3 cellular contexts compared by ENCODE assay signal in genomic region chr6:4383910-4384637, GRCh38.
A peak's percentile ranks its signal among the peaks of the same experiment; 100 is the strongest.
TF ChIP-seq lines count a peak whose summit lies in the region.

No MANE protein-coding gene starts in this region.

TF ChIP-seq in HCT116, 20 proteins besides CTCF, POLR2A, EP300 and RAD21:
- TF ChIP-seq SIN3A (IDR thresholded peaks at IDR 0.05; ENCODE audit: low read depth) (no peak), CBX3 (IDR thresholded peaks at IDR 0.05; ENCODE audit: low read depth) (peak; percentile 82)

TF ChIP-seq in IMR-90, 13 proteins besides CTCF, POLR2A, EP300 and RAD21:
- TF ChIP-seq RCOR1 (IDR thresholded peaks at IDR 0.05; ENCODE audit: insufficient replicate concordance, low read length) (no peak), CEBPB (IDR thresholded peaks at IDR 0.05; ENCODE audit: low read depth, low read length) (no peak), CHD1 (IDR thresholded peaks at IDR 0.05; ENCODE audit: low read depth, low read length) (no peak), MAZ (IDR thresholded peaks at IDR 0.05; ENCODE audit: borderline replicate concordance, low read depth, low read length) (no peak), FOS (IDR thresholded peaks at IDR 0.05; ENCODE audit: low read depth, low read length) (no peak), MXI1 (IDR thresholded peaks at IDR 0.05; ENCODE audit: borderline replicate concordance, low read depth, low read length) (no peak), BHLHE40 (IDR thresholded peaks at IDR 0.05; ENCODE audit: low read depth, low read length) (no peak), NFE2L2 (IDR thresholded peaks at IDR 0.05; ENCODE audit: low read depth, low read length) (no peak), SMC3 (IDR thresholded peaks at IDR 0.05; ENCODE audit: low read depth, low read length) (no peak), USF2 (IDR thresholded peaks at IDR 0.05; ENCODE audit: low read depth, low read length) (no peak), MAFK (IDR thresholded peaks at IDR 0.05; ENCODE audit: low read depth, low read length) (no peak), RFX5 (IDR thresholded peaks at IDR 0.05; ENCODE audit: low read depth, low read length) (no peak)
- TF ChIP-seq, protein P1, sequence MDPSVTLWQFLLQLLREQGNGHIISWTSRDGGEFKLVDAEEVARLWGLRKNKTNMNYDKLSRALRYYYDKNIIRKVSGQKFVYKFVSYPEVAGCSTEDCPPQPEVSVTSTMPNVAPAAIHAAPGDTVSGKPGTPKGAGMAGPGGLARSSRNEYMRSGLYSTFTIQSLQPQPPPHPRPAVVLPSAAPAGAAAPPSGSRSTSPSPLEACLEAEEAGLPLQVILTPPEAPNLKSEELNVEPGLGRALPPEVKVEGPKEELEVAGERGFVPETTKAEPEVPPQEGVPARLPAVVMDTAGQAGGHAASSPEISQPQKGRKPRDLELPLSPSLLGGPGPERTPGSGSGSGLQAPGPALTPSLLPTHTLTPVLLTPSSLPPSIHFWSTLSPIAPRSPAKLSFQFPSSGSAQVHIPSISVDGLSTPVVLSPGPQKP (IDR thresholded peaks at IDR 0.05; ENCODE audit: borderline replicate concordance, low read depth, low read length), result no peak

TF ChIP-seq in K562, 482 proteins besides CTCF, POLR2A, EP300 and RAD21:
- no peak for TF ChIP-seq RFX1 (IDR thresholded peaks at IDR 0.05)
- TF ChIP-seq NFYB (IDR thresholded peaks at IDR 0.05; ENCODE audit: extremely low read depth, insufficient read length), result no peak
- TF ChIP-seq KLF13 (tag; IDR thresholded peaks at IDR 0.05; ENCODE audit: borderline replicate concordance, low read depth), result no peak
- no peak for TF ChIP-seq NFE2L1 (tag; IDR thresholded peaks at IDR 0.05; ENCODE audit: borderline replicate concordance, low read depth)
- TF ChIP-seq PTRF (tag; IDR thresholded peaks at IDR 0.05), result no peak
- TF ChIP-seq ZNF23 (CRISPR knock-in tag; IDR thresholded peaks at IDR 0.05), result no peak
- TF ChIP-seq, protein P2, sequence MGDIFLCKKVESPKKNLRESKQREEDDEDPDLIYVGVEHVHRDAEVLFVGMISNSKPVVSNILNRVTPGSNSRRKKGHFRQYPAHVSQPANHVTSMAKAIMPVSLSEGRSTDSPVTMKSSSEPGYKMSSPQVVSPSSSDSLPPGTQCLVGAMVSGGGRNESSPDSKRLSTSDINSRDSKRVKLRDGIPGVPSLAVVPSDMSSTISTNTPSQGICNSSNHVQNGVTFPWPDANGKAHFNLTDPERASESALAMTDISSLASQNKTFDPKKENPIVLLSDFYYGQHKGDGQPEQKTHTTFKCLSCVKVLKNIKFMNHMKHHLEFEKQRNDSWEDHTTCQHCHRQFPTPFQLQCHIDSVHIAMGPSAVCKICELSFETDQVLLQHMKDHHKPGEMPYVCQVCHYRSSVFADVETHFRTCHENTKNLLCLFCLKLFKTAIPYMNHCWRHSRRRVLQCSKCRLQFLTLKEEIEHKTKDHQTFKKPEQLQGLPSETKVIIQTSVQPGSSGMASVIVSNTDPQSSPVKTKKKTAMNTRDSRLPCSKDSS (IDR thresholded peaks at IDR 0.05; ENCODE audit: low read depth, partially characterized antibody), result peak; percentile 95
- peak; percentile 83 for TF ChIP-seq ZEB2 (IDR thresholded peaks at IDR 0.05)
- peak; percentile 93 for TF ChIP-seq CBX1 (IDR thresholded peaks at IDR 0.05; ENCODE audit: low read depth)
- peak; percentile 86; the same call in 1 of the 2 replicates for TF ChIP-seq ZNF561 (CRISPR knock-in tag; conservative IDR thresholded peaks at IDR 0.05)
- TF ChIP-seq TRIM28 (IDR thresholded peaks at IDR 0.05), result peak; percentile 95
- TF ChIP-seq FOXJ3 (CRISPR knock-in tag; IDR thresholded peaks at IDR 0.05), result peak; percentile 74; the same call in 1 of the 2 replicates
- no peak for TF ChIP-seq ZNF740 (CRISPR knock-in tag; IDR thresholded peaks at IDR 0.05)
- no peak for TF ChIP-seq ZNF740 (tag; IDR thresholded peaks at IDR 0.05)
- peak; percentile 11 to 70; a peak in 1 of 4 replicates for TF ChIP-seq TRIM24 (IDR thresholded peaks at IDR 0.05)
- no peak for TF ChIP-seq TEAD2 (tag; IDR thresholded peaks at IDR 0.05)
- TF ChIP-seq ZFP30 (CRISPR knock-in tag; IDR thresholded peaks at IDR 0.05; ENCODE audit: borderline replicate concordance), result no peak
- TF ChIP-seq MYBL2 (IDR thresholded peaks at IDR 0.05; ENCODE audit: low read depth), result no peak
- no peak for TF ChIP-seq MYBL2 (CRISPR knock-in tag; IDR thresholded peaks at IDR 0.05; ENCODE audit: borderline replicate concordance)
- peak; percentile 35 for TF ChIP-seq MEIS2 (IDR thresholded peaks at IDR 0.05; ENCODE audit: partially characterized antibody)
- no peak for TF ChIP-seq TAF9B (IDR thresholded peaks at IDR 0.05; ENCODE audit: partially characterized antibody)
- peak in 1 of 2 experiments; percentile 92; a peak in 2 of 3 replicates for TF ChIP-seq CBX3 (IDR thresholded peaks at IDR 0.05; ENCODE audit: borderline replicate concordance in 1 of 2, low read length in 2 of 2)
- TF ChIP-seq CBX5 (IDR thresholded peaks at IDR 0.05; ENCODE audit: borderline replicate concordance, low read depth), result peak; percentile 97
- TF ChIP-seq, protein P3, sequence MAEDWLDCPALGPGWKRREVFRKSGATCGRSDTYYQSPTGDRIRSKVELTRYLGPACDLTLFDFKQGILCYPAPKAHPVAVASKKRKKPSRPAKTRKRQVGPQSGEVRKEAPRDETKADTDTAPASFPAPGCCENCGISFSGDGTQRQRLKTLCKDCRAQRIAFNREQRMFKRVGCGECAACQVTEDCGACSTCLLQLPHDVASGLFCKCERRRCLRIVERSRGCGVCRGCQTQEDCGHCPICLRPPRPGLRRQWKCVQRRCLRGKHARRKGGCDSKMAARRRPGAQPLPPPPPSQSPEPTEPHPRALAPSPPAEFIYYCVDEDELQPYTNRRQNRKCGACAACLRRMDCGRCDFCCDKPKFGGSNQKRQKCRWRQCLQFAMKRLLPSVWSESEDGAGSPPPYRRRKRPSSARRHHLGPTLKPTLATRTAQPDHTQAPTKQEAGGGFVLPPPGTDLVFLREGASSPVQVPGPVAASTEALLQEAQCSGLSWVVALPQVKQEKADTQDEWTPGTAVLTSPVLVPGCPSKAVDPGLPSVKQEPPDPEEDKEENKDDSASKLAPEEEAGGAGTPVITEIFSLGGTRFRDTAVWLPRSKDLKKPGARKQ (CRISPR knock-in tag; IDR thresholded peaks at IDR 0.05), result 0 out of 2 replicates have a peak, but pooled peaks have one; percentile 6
- TF ChIP-seq, protein P4, sequence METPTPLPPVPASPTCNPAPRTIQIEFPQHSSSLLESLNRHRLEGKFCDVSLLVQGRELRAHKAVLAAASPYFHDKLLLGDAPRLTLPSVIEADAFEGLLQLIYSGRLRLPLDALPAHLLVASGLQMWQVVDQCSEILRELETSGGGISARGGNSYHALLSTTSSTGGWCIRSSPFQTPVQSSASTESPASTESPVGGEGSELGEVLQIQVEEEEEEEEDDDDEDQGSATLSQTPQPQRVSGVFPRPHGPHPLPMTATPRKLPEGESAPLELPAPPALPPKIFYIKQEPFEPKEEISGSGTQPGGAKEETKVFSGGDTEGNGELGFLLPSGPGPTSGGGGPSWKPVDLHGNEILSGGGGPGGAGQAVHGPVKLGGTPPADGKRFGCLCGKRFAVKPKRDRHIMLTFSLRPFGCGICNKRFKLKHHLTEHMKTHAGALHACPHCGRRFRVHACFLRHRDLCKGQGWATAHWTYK (CRISPR knock-in tag; IDR thresholded peaks at IDR 0.05), result no peak
- TF ChIP-seq ZNF717 (CRISPR knock-in tag; IDR thresholded peaks at IDR 0.05), result no peak
- TF ChIP-seq, protein P5, sequence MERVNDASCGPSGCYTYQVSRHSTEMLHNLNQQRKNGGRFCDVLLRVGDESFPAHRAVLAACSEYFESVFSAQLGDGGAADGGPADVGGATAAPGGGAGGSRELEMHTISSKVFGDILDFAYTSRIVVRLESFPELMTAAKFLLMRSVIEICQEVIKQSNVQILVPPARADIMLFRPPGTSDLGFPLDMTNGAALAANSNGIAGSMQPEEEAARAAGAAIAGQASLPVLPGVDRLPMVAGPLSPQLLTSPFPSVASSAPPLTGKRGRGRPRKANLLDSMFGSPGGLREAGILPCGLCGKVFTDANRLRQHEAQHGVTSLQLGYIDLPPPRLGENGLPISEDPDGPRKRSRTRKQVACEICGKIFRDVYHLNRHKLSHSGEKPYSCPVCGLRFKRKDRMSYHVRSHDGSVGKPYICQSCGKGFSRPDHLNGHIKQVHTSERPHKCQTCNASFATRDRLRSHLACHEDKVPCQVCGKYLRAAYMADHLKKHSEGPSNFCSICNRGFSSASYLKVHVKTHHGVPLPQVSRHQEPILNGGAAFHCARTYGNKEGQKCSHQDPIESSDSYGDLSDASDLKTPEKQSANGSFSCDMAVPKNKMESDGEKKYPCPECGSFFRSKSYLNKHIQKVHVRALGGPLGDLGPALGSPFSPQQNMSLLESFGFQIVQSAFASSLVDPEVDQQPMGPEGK (CRISPR knock-in tag; IDR thresholded peaks at IDR 0.05; ENCODE audit: borderline replicate concordance), result no peak
- TF ChIP-seq, protein P6, sequence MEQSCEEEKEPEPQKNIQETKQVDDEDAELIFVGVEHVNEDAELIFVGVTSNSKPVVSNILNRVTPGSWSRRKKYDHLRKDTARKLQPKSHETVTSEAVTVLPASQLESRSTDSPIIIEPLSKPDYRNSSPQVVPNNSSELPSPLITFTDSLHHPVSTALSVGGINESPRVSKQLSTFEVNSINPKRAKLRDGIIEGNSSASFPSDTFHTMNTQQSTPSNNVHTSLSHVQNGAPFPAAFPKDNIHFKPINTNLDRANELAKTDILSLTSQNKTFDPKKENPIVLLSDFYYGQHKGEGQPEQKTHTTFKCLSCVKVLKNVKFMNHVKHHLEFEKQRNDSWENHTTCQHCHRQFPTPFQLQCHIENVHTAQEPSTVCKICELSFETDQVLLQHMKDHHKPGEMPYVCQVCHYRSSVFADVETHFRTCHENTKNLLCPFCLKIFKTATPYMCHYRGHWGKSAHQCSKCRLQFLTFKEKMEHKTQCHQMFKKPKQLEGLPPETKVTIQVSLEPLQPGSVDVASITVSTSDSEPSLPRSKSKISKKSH (CRISPR knock-in tag; IDR thresholded peaks at IDR 0.05), result peak; percentile 87
- TF ChIP-seq FOS (IDR thresholded peaks at IDR 0.05; ENCODE audit: extremely low read depth, insufficient read length), result no peak
- no peak for TF ChIP-seq KDM1A (IDR thresholded peaks at IDR 0.05)
- TF ChIP-seq FOXJ2 (tag; IDR thresholded peaks at IDR 0.05), result peak; percentile 95
